Comparison of ENCODE assay signal across 12 cellular contexts in genomic region chr10:74821501-74821900, GRCh38. TPM values are rescaled to one million over a fixed set of nuclear protein-coding genes. Genes with fewer than 3 reads are reported as not detected.
DNase-seq lines count a peak whose midpoint lies in the region; ATAC-seq and TF ChIP-seq lines count a peak whose summit lies in the region.
"Had no signal": no experiment of that assay in that cellular context is flagged by ENCODE, and none has a peak within 500 bp of the region (broad histone marks: within the 10 kb centered on the region; RNA-seq: fewer than 3 reads in every experiment).

No MANE protein-coding gene starts in this region.

- H3K4me1 ChIP-seq in heart right ventricle (peaks cover 5 to 36% (median 30%) of the 10 kb centered on the region in 9 donors), right atrium auricular region (peaks cover 0 to 27% of the 10 kb centered on the region in 2 donors), upper lobe of left lung (peaks cover 24 to 40% (median 35%) of the 10 kb centered on the region in 4 donors)

- H3K27ac Mint-ChIP-seq in memory B cell = peak overlapping the region; percentile 65
- no peak overlapping the region for H3K27ac Mint-ChIP-seq in stimulated activated memory B cell treated with anti-CD40 and anti-IgM and Interleukin-4, amounts not matched to agents 10 μg/mL and 1 μg/mL and 100 μg/mL, for 72 hours

- peak in 1 of 4 donors; percentile 8 for TF ChIP-seq EP300 in upper lobe of left lung (IDR thresholded peaks at IDR 0.05)

- DNase-seq in heart right ventricle (no peak), right atrium auricular region (ENCODE audit: low spot score) (no peak), NCI-H748 (lab: John Stamatoyannopoulos, UW; ENCODE audit: unreplicated experiment) (peak; percentile 95), memory B cell (ENCODE audit: low spot score in 2 of 2) (no peak), upper lobe of left lung (peak in 1 of 2 donors; percentile 67), NOMO-1 treated with dmso at 0.1 percent for 144 hours (lab: John Stamatoyannopoulos, UW; ENCODE audit: unreplicated experiment) (no peak)
- DNase-seq: activated CD4-positive, CD25-positive, alpha-beta regulatory T cell treated with anti-CD3 and anti-CD28 coated beads, Interleukin-2, amount 50 U/mL, for 72 hours; NCI-H446; T-helper 1 cell had no signal

- peaks cover 4% of the 10 kb centered on the region for H3K9me3 Mint-ChIP-seq in memory B cell
- H3K9me3 Mint-ChIP-seq in stimulated activated memory B cell treated with anti-CD40 and anti-IgM and Interleukin-4, amounts not matched to agents 10 μg/mL and 1 μg/mL and 100 μg/mL, for 72 hours = peaks cover 6% of the 10 kb centered on the region

- H3K27me3 ChIP-seq in heart right ventricle (no peaks in the 10 kb centered on the region), right atrium auricular region (no peaks in the 10 kb centered on the region), upper lobe of left lung (no peaks in the 10 kb centered on the region)

- TF ChIP-seq POLR2A in upper lobe of left lung (IDR thresholded peaks at IDR 0.05) = no peak

- H3K4me3 ChIP-seq in heart right ventricle (no peak overlapping the region), right atrium auricular region (no peak overlapping the region), upper lobe of left lung (no peak overlapping the region)
- H3K4me3 ChIP-seq: coronary artery had no signal

- H3K36me3 ChIP-seq in heart right ventricle (no peaks in the 10 kb centered on the region), right atrium auricular region (no peaks in the 10 kb centered on the region), upper lobe of left lung (no peaks in the 10 kb centered on the region)

- H3K36me3 Mint-ChIP-seq in memory B cell = peaks cover 2% of the 10 kb centered on the region
- no peaks in the 10 kb centered on the region for H3K36me3 Mint-ChIP-seq in stimulated activated memory B cell treated with anti-CD40 and anti-IgM and Interleukin-4, amounts not matched to agents 10 μg/mL and 1 μg/mL and 100 μg/mL, for 72 hours

- H3K4me1 Mint-ChIP-seq in memory B cell = peaks cover 8% of the 10 kb centered on the region
- peaks cover 13% of the 10 kb centered on the region for H3K4me1 Mint-ChIP-seq in stimulated activated memory B cell treated with anti-CD40 and anti-IgM and Interleukin-4, amounts not matched to agents 10 μg/mL and 1 μg/mL and 100 μg/mL, for 72 hours

- whole genome bisulfite sequencing in heart right ventricle, 2 donors = 43 to 45% methylated on average over 3 of the region's 3 CpGs
- 32 to 44% methylated on average over 3 of the region's 3 CpGs for WGBS in upper lobe of left lung, 2 donors

- intact Hi-C loops in heart right ventricle (cut with DNase I) = loop anchor here in 8 of 10 donors (5.0 to 10.0 kb wide), 13 partner anchors 103 to 667 kb away; partner anchors contain the start of genes ADK (in 1 of the 8), AP3M1 (in 1 of the 8) and COMTD1 (in 1 of the 8)

- H3K27ac ChIP-seq in heart right ventricle = peak overlapping the region in 6 of 10 donors; percentile 65 to 100 (median 87)
- H3K27ac ChIP-seq in right atrium auricular region = peak overlapping the region in 1 of 2 donors; percentile 97
- peak overlapping the region in 3 of 4 donors; percentile 40 to 75 (median 68) for H3K27ac ChIP-seq in upper lobe of left lung

- ATAC-seq in heart right ventricle = no peak
- no peak for ATAC-seq in memory B cell (ENCODE audit: low read depth)
- no peak for ATAC-seq in upper lobe of left lung (ENCODE audit: low FRiP score in 2 of 2)
- ATAC-seq in stimulated activated memory B cell treated with anti-CD40 and anti-IgM and Interleukin-4, amounts not matched to agents 10 μg/mL and 1 μg/mL and 100 μg/mL, for 72 hours = no peak
- ATAC-seq in GM21723 (IDR thresholded peaks at IDR 0.05; ENCODE audit: unreplicated experiment) = no peak

- H3K27me3 Mint-ChIP-seq in memory B cell = no peaks in the 10 kb centered on the region
- no peaks in the 10 kb centered on the region for H3K27me3 Mint-ChIP-seq in stimulated activated memory B cell treated with anti-CD40 and anti-IgM and Interleukin-4, amounts not matched to agents 10 μg/mL and 1 μg/mL and 100 μg/mL, for 72 hours

- no peak overlapping the region for H3K4me3 Mint-ChIP-seq in memory B cell
- H3K4me3 Mint-ChIP-seq in stimulated activated memory B cell treated with anti-CD40 and anti-IgM and Interleukin-4, amounts not matched to agents 10 μg/mL and 1 μg/mL and 100 μg/mL, for 72 hours = no peak overlapping the region

- TF ChIP-seq CTCF in heart right ventricle (IDR thresholded peaks at IDR 0.05) (no peak), right atrium auricular region (IDR thresholded peaks at IDR 0.05) (no peak), upper lobe of left lung (IDR thresholded peaks at IDR 0.05) (no peak)

- H3K9me3 ChIP-seq in heart right ventricle (peaks cover 0 to 11% (median 0%) of the 10 kb centered on the region in 11 donors), right atrium auricular region (peaks cover 0 to 6% of the 10 kb centered on the region in 2 donors), upper lobe of left lung (peaks cover 0 to 4% (median 0%) of the 10 kb centered on the region in 4 donors)

RNA-seq across cellular contexts. Expression of gene KAT6B, which starts 4.9 kb away (rescaled TPM):
- total RNA-seq in heart right ventricle (10 to 100 TPM; 28.3 to 58.4 (median 51.5) TPM), right atrium auricular region (10 to 100 TPM; 42.7 to 43.5 TPM), upper lobe of left lung (10 to 100 TPM; 35.2 to 78.4 (median 38.0) TPM)
- 10 to 100 TPM in 1 of 2 donors, 1 to 10 TPM in 1; 3.4 to 15.4 TPM for polyA plus RNA-seq in heart right ventricle
